In the genomic region with DNA sequence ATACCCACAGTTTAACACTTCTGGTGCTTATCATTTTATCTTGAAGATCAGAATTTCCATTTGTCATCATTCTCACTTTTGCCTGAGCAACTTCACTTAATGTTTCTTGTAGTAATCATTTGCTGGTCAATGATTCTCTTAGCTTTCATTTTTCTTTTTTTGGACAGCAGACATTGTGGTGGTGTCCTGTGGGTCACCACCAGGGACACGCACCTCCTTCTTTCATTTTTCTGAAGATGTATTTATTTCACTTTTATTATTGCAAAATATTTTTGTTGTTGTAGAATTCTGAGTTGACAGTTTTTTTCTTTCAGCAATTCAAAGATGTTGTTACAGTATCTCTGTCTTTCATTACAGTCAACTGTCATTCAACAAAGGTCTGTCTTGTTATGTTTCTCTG, we compare ENCODE assay signal across 2 cellular contexts.
TF ChIP-seq lines count a peak whose summit lies in the region.

No MANE protein-coding gene starts in this region.

TF ChIP-seq in GM12878, 131 proteins besides CTCF, POLR2A, EP300 and RAD21:
- TF ChIP-seq ZNF622 (IDR thresholded peaks at IDR 0.05): no peak
- TF ChIP-seq ETV6 (conservative IDR thresholded peaks at IDR 0.05 in 1 of 2, IDR thresholded peaks at IDR 0.05 in 1 of 2; ENCODE audit: borderline replicate concordance in 1 of 2, low read depth in 1 of 2): no peak
- TF ChIP-seq ZZZ3 (IDR thresholded peaks at IDR 0.05; ENCODE audit: control insufficient read depth, insufficient read length, low read depth): no peak
- TF ChIP-seq, protein P1, sequence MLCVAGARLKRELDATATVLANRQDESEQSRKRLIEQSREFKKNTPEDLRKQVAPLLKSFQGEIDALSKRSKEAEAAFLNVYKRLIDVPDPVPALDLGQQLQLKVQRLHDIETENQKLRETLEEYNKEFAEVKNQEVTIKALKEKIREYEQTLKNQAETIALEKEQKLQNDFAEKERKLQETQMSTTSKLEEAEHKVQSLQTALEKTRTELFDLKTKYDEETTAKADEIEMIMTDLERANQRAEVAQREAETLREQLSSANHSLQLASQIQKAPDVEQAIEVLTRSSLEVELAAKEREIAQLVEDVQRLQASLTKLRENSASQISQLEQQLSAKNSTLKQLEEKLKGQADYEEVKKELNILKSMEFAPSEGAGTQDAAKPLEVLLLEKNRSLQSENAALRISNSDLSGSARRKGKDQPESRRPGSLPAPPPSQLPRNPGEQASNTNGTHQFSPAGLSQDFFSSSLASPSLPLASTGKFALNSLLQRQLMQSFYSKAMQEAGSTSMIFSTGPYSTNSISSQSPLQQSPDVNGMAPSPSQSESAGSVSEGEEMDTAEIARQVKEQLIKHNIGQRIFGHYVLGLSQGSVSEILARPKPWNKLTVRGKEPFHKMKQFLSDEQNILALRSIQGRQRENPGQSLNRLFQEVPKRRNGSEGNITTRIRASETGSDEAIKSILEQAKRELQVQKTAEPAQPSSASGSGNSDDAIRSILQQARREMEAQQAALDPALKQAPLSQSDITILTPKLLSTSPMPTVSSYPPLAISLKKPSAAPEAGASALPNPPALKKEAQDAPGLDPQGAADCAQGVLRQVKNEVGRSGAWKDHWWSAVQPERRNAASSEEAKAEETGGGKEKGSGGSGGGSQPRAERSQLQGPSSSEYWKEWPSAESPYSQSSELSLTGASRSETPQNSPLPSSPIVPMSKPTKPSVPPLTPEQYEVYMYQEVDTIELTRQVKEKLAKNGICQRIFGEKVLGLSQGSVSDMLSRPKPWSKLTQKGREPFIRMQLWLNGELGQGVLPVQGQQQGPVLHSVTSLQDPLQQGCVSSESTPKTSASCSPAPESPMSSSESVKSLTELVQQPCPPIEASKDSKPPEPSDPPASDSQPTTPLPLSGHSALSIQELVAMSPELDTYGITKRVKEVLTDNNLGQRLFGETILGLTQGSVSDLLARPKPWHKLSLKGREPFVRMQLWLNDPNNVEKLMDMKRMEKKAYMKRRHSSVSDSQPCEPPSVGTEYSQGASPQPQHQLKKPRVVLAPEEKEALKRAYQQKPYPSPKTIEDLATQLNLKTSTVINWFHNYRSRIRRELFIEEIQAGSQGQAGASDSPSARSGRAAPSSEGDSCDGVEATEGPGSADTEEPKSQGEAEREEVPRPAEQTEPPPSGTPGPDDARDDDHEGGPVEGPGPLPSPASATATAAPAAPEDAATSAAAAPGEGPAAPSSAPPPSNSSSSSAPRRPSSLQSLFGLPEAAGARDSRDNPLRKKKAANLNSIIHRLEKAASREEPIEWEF (IDR thresholded peaks at IDR 0.05; ENCODE audit: insufficient replicate concordance, low read depth, low read length): no peak
- no peak for TF ChIP-seq PML (IDR thresholded peaks at IDR 0.05; ENCODE audit: low read length)
- TF ChIP-seq, protein P2, sequence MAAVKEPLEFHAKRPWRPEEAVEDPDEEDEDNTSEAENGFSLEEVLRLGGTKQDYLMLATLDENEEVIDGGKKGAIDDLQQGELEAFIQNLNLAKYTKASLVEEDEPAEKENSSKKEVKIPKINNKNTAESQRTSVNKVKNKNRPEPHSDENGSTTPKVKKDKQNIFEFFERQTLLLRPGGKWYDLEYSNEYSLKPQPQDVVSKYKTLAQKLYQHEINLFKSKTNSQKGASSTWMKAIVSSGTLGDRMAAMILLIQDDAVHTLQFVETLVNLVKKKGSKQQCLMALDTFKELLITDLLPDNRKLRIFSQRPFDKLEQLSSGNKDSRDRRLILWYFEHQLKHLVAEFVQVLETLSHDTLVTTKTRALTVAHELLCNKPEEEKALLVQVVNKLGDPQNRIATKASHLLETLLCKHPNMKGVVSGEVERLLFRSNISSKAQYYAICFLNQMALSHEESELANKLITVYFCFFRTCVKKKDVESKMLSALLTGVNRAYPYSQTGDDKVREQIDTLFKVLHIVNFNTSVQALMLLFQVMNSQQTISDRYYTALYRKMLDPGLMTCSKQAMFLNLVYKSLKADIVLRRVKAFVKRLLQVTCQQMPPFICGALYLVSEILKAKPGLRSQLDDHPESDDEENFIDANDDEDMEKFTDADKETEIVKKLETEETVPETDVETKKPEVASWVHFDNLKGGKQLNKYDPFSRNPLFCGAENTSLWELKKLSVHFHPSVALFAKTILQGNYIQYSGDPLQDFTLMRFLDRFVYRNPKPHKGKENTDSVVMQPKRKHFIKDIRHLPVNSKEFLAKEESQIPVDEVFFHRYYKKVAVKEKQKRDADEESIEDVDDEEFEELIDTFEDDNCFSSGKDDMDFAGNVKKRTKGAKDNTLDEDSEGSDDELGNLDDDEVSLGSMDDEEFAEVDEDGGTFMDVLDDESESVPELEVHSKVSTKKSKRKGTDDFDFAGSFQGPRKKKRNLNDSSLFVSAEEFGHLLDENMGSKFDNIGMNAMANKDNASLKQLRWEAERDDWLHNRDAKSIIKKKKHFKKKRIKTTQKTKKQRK (IDR thresholded peaks at IDR 0.05; ENCODE audit: low read depth, low read length): no peak
- TF ChIP-seq NFIC (IDR thresholded peaks at IDR 0.05; ENCODE audit: low read depth, low read length): no peak
- no peak for TF ChIP-seq NFYA (IDR thresholded peaks at IDR 0.05; ENCODE audit: borderline replicate concordance, low read depth, low read length)

TF ChIP-seq in neural cell, 6 proteins besides CTCF, POLR2A, EP300 and RAD21:
- TF ChIP-seq TAF1 (IDR thresholded peaks at IDR 0.05; ENCODE audit: low read depth) (no peak), POLR2AphosphoS5 (IDR thresholded peaks at IDR 0.05) (no peak), MXI1 (conservative IDR thresholded peaks at IDR 0.05; ENCODE audit: poor library complexity, severe bottlenecking) (no peak), SMC3 (conservative IDR thresholded peaks at IDR 0.05; ENCODE audit: poor library complexity) (no peak), EZH2 (IDR thresholded peaks at IDR 0.05; ENCODE audit: borderline replicate concordance, insufficient read depth, low read length, poor library complexity, severe bottlenecking) (no peak)
- TF ChIP-seq, protein P3, sequence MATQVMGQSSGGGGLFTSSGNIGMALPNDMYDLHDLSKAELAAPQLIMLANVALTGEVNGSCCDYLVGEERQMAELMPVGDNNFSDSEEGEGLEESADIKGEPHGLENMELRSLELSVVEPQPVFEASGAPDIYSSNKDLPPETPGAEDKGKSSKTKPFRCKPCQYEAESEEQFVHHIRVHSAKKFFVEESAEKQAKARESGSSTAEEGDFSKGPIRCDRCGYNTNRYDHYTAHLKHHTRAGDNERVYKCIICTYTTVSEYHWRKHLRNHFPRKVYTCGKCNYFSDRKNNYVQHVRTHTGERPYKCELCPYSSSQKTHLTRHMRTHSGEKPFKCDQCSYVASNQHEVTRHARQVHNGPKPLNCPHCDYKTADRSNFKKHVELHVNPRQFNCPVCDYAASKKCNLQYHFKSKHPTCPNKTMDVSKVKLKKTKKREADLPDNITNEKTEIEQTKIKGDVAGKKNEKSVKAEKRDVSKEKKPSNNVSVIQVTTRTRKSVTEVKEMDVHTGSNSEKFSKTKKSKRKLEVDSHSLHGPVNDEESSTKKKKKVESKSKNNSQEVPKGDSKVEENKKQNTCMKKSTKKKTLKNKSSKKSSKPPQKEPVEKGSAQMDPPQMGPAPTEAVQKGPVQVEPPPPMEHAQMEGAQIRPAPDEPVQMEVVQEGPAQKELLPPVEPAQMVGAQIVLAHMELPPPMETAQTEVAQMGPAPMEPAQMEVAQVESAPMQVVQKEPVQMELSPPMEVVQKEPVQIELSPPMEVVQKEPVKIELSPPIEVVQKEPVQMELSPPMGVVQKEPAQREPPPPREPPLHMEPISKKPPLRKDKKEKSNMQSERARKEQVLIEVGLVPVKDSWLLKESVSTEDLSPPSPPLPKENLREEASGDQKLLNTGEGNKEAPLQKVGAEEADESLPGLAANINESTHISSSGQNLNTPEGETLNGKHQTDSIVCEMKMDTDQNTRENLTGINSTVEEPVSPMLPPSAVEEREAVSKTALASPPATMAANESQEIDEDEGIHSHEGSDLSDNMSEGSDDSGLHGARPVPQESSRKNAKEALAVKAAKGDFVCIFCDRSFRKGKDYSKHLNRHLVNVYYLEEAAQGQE (IDR thresholded peaks at IDR 0.05; ENCODE audit: borderline replicate concordance): no peak
